1 cellular context compared by ENCODE assay signal in the genomic region with DNA sequence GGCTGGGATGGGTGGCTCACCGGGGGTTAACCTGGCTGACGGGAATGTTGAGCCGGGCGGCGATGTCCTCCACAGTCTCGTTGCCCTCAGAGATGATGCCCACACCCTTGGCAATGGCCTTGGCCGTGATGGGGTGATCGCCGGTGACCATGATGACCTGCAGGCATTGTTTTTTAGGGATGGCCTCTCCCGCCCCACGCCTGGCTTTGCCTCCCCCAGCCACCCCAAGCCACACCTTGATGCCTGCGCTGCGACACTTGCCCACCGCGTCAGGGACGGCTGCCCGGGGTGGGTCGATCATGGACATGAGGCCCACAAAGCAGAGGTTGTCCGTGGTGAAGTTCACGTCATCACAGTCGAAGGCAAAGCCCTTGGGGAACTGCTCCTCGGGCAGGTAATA.
TF ChIP-seq lines count a peak whose summit lies in the region.

No MANE protein-coding gene starts in this region.

TF ChIP-seq in IMR-90, 13 proteins besides CTCF, POLR2A, EP300 and RAD21:
- TF ChIP-seq MAFK (IDR thresholded peaks at IDR 0.05; ENCODE audit: low read depth, low read length) (no peak), MAZ (IDR thresholded peaks at IDR 0.05; ENCODE audit: borderline replicate concordance, low read depth, low read length) (no peak), NFE2L2 (IDR thresholded peaks at IDR 0.05; ENCODE audit: low read depth, low read length) (no peak), BHLHE40 (IDR thresholded peaks at IDR 0.05; ENCODE audit: low read depth, low read length) (no peak), FOS (IDR thresholded peaks at IDR 0.05; ENCODE audit: low read depth, low read length) (no peak), MXI1 (IDR thresholded peaks at IDR 0.05; ENCODE audit: borderline replicate concordance, low read depth, low read length) (no peak), CHD1 (IDR thresholded peaks at IDR 0.05; ENCODE audit: low read depth, low read length) (no peak), CEBPB (IDR thresholded peaks at IDR 0.05; ENCODE audit: low read depth, low read length) (no peak)
- TF ChIP-seq, protein P1, sequence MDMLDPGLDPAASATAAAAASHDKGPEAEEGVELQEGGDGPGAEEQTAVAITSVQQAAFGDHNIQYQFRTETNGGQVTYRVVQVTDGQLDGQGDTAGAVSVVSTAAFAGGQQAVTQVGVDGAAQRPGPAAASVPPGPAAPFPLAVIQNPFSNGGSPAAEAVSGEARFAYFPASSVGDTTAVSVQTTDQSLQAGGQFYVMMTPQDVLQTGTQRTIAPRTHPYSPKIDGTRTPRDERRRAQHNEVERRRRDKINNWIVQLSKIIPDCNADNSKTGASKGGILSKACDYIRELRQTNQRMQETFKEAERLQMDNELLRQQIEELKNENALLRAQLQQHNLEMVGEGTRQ (IDR thresholded peaks at IDR 0.05; ENCODE audit: low read depth, low read length), result no peak
- TF ChIP-seq, protein P2, sequence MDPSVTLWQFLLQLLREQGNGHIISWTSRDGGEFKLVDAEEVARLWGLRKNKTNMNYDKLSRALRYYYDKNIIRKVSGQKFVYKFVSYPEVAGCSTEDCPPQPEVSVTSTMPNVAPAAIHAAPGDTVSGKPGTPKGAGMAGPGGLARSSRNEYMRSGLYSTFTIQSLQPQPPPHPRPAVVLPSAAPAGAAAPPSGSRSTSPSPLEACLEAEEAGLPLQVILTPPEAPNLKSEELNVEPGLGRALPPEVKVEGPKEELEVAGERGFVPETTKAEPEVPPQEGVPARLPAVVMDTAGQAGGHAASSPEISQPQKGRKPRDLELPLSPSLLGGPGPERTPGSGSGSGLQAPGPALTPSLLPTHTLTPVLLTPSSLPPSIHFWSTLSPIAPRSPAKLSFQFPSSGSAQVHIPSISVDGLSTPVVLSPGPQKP (IDR thresholded peaks at IDR 0.05; ENCODE audit: borderline replicate concordance, low read depth, low read length), result no peak
TF ChIP-seq in IMR-90: peak in this region for 0.
